8 cellular contexts compared by ENCODE assay signal in the genomic region with DNA sequence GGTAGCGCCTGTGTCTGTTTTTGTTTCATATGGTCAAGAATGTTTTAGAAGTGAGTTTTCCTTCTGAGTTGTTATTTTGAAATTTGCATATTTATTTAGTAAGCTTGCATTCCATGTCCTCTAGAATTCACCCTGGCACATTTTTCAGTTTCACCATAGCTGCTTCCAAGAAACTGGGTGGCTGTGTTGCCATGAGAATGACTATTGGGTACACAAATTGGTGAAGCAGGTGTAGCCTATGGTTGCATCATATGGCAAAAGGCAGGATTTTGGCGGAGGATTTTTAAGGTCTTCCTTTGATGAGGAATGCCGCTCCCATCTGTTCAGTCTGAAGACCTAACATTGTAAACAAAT. TPM values are rescaled to one million over a fixed set of nuclear protein-coding genes. Genes with fewer than 3 reads are reported as not detected.
DNase-seq lines count a peak whose midpoint lies in the region; ATAC-seq, FAIRE-seq and TF ChIP-seq lines count a peak whose summit lies in the region.

No MANE protein-coding gene starts in this region.

- peak overlapping the region; percentile 100 for H3K9ac ChIP-seq in colonic mucosa (ENCODE audit: low read depth in 2 of 2, low read length in 2 of 2)

- peaks cover 41 to 57% of the 10 kb centered on the region in 2 donors for H3K4me1 Mint-ChIP-seq in natural killer cell treated with Interleukin-12 subunit alpha and Interleukin-12 subunit beta and Interleukin-15 and Interleukin-18, amount 100 ng/mL, for 72 hours (ENCODE audit: low read depth in 2 of 2)

- H3K27ac ChIP-seq in C4-2B (peak overlapping the region; percentile 96), colonic mucosa (peak overlapping the region; percentile 95)

- no peak for TF ChIP-seq POLR2A in NB4 (IDR thresholded peaks at IDR 0.05; ENCODE audit: extremely low read depth, insufficient read length)

- peak overlapping the region; percentile 98 to 99 for H3K27ac Mint-ChIP-seq in natural killer cell treated with Interleukin-12 subunit alpha and Interleukin-12 subunit beta and Interleukin-15 and Interleukin-18, amount 100 ng/mL, for 72 hours

- H3K4me1 ChIP-seq in colonic mucosa, result peaks cover 4% of the 10 kb centered on the region

- no peaks in the 10 kb centered on the region for H3K27me3 ChIP-seq in colonic mucosa

- no peak for FAIRE-seq in HTR-8/SVneo (lab: Jason Lieb, UNC)

- peaks cover 44% of the 10 kb centered on the region for H3K36me3 Mint-ChIP-seq in natural killer cell treated with Interleukin-12 subunit alpha and Interleukin-12 subunit beta and Interleukin-15 and Interleukin-18, amount 100 ng/mL, for 72 hours

- no peaks in the 10 kb centered on the region for H3K27me3 Mint-ChIP-seq in natural killer cell treated with Interleukin-12 subunit alpha and Interleukin-12 subunit beta and Interleukin-15 and Interleukin-18, amount 100 ng/mL, for 72 hours

- peaks cover 7% of the 10 kb centered on the region for H3K36me3 ChIP-seq in colonic mucosa

- DNase-seq in NB4 (ENCODE audit: low read depth), result no peak
- no peak for DNase-seq in colonic mucosa
- DNase-seq in natural killer cell treated with Interleukin-12 subunit alpha and Interleukin-12 subunit beta and Interleukin-15 and Interleukin-18, amount 100 ng/mL, for 72 hours (ENCODE audit: low spot score), result no peak
- DNase-seq in HTR-8/SVneo (ENCODE audit: insufficient read length, low spot score), result no peak
- DNase-seq in stimulated activated CD4-positive, alpha-beta T cell treated with anti-CD3 and anti-CD28 coated beads, Interleukin-4, amount 100 ng/mL, for 24 hours, result no peak
- no peak for DNase-seq in NCI-H345 (lab: John Stamatoyannopoulos, UW)
- no peak for DNase-seq in posterior vena cava (ENCODE audit: low spot score)

- TF ChIP-seq CTCF in C4-2B (conservative IDR thresholded peaks at IDR 0.05) (no peak), NB4 (IDR thresholded peaks at IDR 0.05; ENCODE audit: low read depth, low read length) (no peak), colonic mucosa (IDR thresholded peaks at IDR 0.05) (no peak)

- intact Hi-C loops in colonic mucosa (cut with DNase I) (loop anchor here (10.0 kb wide), 1 partner anchor 252 kb away; the partner anchor contains the start of genes PSME3IP1 and RSPRY1), posterior vena cava (cut with DNase I) (no loop called here)

- H3K4me3 ChIP-seq in NB4 (ENCODE audit: low read depth, low read length) (peak overlapping the region; percentile 92), colonic mucosa (peak overlapping the region; percentile 68)

- peak overlapping the region; percentile 95 for H3K4me3 Mint-ChIP-seq in natural killer cell treated with Interleukin-12 subunit alpha and Interleukin-12 subunit beta and Interleukin-15 and Interleukin-18, amount 100 ng/mL, for 72 hours

- no peak for ATAC-seq in natural killer cell treated with Interleukin-12 subunit alpha and Interleukin-12 subunit beta and Interleukin-15 and Interleukin-18, amount 100 ng/mL, for 72 hours

- no peaks in the 10 kb centered on the region for H3K9me3 Mint-ChIP-seq in natural killer cell treated with Interleukin-12 subunit alpha and Interleukin-12 subunit beta and Interleukin-15 and Interleukin-18, amount 100 ng/mL, for 72 hours

- no peaks in the 10 kb centered on the region for H3K9me3 ChIP-seq in colonic mucosa

RNA-seq across cellular contexts. Expression of gene HERPUD1, which starts 1.3 kb away (rescaled TPM):
- total RNA-seq in colonic mucosa, result 100 to 1,000 TPM; 130 to 194 TPM
- total RNA-seq in natural killer cell treated with Interleukin-12 subunit alpha and Interleukin-12 subunit beta and Interleukin-15 and Interleukin-18, amount 100 ng/mL, for 72 hours, result 100 to 1,000 TPM; 127 to 141 TPM
- total RNA-seq in posterior vena cava, result 100 to 1,000 TPM in 1 of 2 donors, 10 to 100 TPM in 1; 99.7 to 106 TPM

RNA-seq across cellular contexts. Expression of gene CETP, which starts 28.5 kb away (rescaled TPM):
- not detected for total RNA-seq in colonic mucosa
- total RNA-seq in natural killer cell treated with Interleukin-12 subunit alpha and Interleukin-12 subunit beta and Interleukin-15 and Interleukin-18, amount 100 ng/mL, for 72 hours, result not detected
- total RNA-seq in posterior vena cava, result under 1 TPM in 1 of 2 donors, not detected in 1; 0.60 TPM

RNA-seq across cellular contexts. Expression of gene NLRC5, which starts 56.1 kb away (rescaled TPM):
- total RNA-seq in colonic mucosa (10 to 100 TPM; 78.1 to 79.7 TPM), posterior vena cava (10 to 100 TPM; 37.8 to 53.2 TPM)
- 100 to 1,000 TPM; 190 to 316 TPM for total RNA-seq in natural killer cell treated with Interleukin-12 subunit alpha and Interleukin-12 subunit beta and Interleukin-15 and Interleukin-18, amount 100 ng/mL, for 72 hours
